Comparison of ENCODE assay signal across 26 cellular contexts in genomic region chr1:235989105-235989504, GRCh38.
"Had no signal": no experiment of that assay in that cellular context is flagged by ENCODE, and none has a peak within 500 bp of the region (broad histone marks: within the 10 kb centered on the region; RNA-seq: fewer than 3 reads in every experiment).

No MANE protein-coding gene starts in this region.

- DNase-seq: colonic mucosa; cortex of kidney; effector CD8-positive, alpha-beta T cell; effector memory CD8-positive, alpha-beta T cell; endodermal cell; foreskin fibroblast; foreskin melanocyte; gastrocnemius medialis; glutamatergic neuron; head of caudate nucleus; hypothalamus; immature natural killer cell; islet precursor cell; kidney; kidney glomerular epithelial cell; left colon; left ventricle myocardium superior; lower lobe of right lung; mesenchymal stem cell; mucosa of descending colon; naive B cell had no signal

- ATAC-seq: effector memory CD8-positive, alpha-beta T cell; gastrocnemius medialis; left colon; left lobe of liver; left ventricle myocardium superior; lower lobe of right lung; mucosa of descending colon had no signal

- H3K4me3 Mint-ChIP-seq: dendritic cell treated with granulocyte-macrophage colony-stimulating factor and Interleukin-4, amounts not matched to agents 40 ng/mL and 50 ng/mL, for 4 days; effector memory CD8-positive, alpha-beta T cell; endodermal cell; immature natural killer cell; mesothelial cell of epicardium; naive B cell had no signal

- H3K4me1 Mint-ChIP-seq: endodermal cell, immature natural killer cell, naive B cell had no signal

- H3K4me3 ChIP-seq: colonic mucosa, esophagus muscularis mucosa, gastrocnemius medialis, hepatocyte, lower lobe of right lung, mucosa of descending colon had no signal

- H3K27me3 Mint-ChIP-seq: dendritic cell treated with granulocyte-macrophage colony-stimulating factor and Interleukin-4, amounts not matched to agents 40 ng/mL and 50 ng/mL, for 4 days had no signal

- H3K27ac Mint-ChIP-seq: dendritic cell treated with granulocyte-macrophage colony-stimulating factor and Interleukin-4, amounts not matched to agents 40 ng/mL and 50 ng/mL, for 4 days; effector memory CD8-positive, alpha-beta T cell; endodermal cell; immature natural killer cell; mesothelial cell of epicardium; naive B cell had no signal
